Comparison of ENCODE assay signal across 22 cellular contexts in genomic region chr7:92268921-92269320, GRCh38. TPM values are rescaled to one million over a fixed set of nuclear protein-coding genes. Genes with fewer than 3 reads are reported as not detected.
A peak's percentile ranks its signal among the peaks of the same experiment; 100 is the strongest.
DNase-seq lines count a peak whose midpoint lies in the region; ATAC-seq, FAIRE-seq and TF ChIP-seq lines count a peak whose summit lies in the region.
"Had no signal": no experiment of that assay in that cellular context is flagged by ENCODE, and none has a peak within 500 bp of the region (broad histone marks: within the 10 kb centered on the region; RNA-seq: fewer than 3 reads in every experiment).

No MANE protein-coding gene starts in this region.

- BruUV-seq in HepG2 (replicated peaks; lab: Mats Ljungman, UMichigan): no TSS peak

- POLR2A ChIA-PET in HepG2 (lab: Yijun Ruan, JAX): no interaction called here

- H3K4me3 ChIP-seq in HepG2 (replicated peaks in 1 of 3; ENCODE audit: insufficient read depth in 1 of 3, low read depth in 2 of 3, low read length in 3 of 3) (no peak overlapping the region), right lobe of liver (no peak overlapping the region), bronchial epithelial cell (ENCODE audit: low read depth, low read length) (no peak overlapping the region), epithelial cell of esophagus (ENCODE audit: low read length) (no peak overlapping the region), fibroblast of pulmonary artery (replicated peaks; ENCODE audit: low read depth, low read length) (no peak overlapping the region)
- H3K4me3 ChIP-seq: A549; BLaER1 treated with 17β-estradiol and CSF1 and Interleukin-3, amounts not matched to agents 10 nM and 100 nM had no signal

- H3K27ac ChIP-seq in HepG2 (ENCODE audit: extremely low read length, insufficient read depth, low read length) (no peak overlapping the region), right lobe of liver (no peak overlapping the region)
- H3K27ac ChIP-seq: 22Rv1; A549; BLaER1 treated with 17β-estradiol and CSF1 and Interleukin-3, amounts not matched to agents 10 nM and 100 nM; C4-2B had no signal

- peaks cover 22% of the 10 kb centered on the region for H3K79me2 ChIP-seq in HepG2 (ENCODE audit: insufficient read depth, low read length)

- no peaks in the 10 kb centered on the region for H4K20me1 ChIP-seq in HepG2 (ENCODE audit: insufficient read depth, low read length)

- CTCF ChIA-PET in HepG2 (lab: Yijun Ruan, JAX; ENCODE audit: low intra/inter-chr PET ratio, low total read pairs): no interaction called here

- H3K9ac ChIP-seq in HepG2 (ENCODE audit: insufficient read depth, low read depth, low read length): no peak overlapping the region
- H3K9ac ChIP-seq: BLaER1 treated with 17β-estradiol and CSF1 and Interleukin-3, amounts not matched to agents 10 nM and 100 nM had no signal

- DNase-seq in HepG2 (ENCODE audit: low spot score) (no peak), right lobe of liver (no peak), bronchial epithelial cell (ENCODE audit: low read depth) (peak; percentile 48), epithelial cell of esophagus (ENCODE audit: low read depth) (peak; percentile 36), fibroblast of pulmonary artery (ENCODE audit: low read depth) (peak; percentile 33), GM10266 (ENCODE audit: extremely low spot score) (no peak)
- no peak for DNase-seq in activated CD4-positive, alpha-beta T cell treated with anti-CD3 and anti-CD28 coated beads, Interleukin-2, amount 50 U/mL, for 48 hours
- no peak for DNase-seq in stimulated activated CD4-positive, alpha-beta T cell treated with anti-CD3 and anti-CD28 coated beads, Interleukin-15, amount 100 ng/mL, for 24 hours
- DNase-seq: AML-193; Caco-2; Calu3; CD4-positive, alpha-beta T cell; CD8-positive, alpha-beta T cell; DMS79 treated with DMSO at 0.1 percent for 48 hours had no signal

- TF ChIP-seq POLR2A in HepG2 (IDR thresholded peaks at IDR 0.05; ENCODE audit: insufficient read depth in 1 of 2, low read depth in 2 of 2, low read length in 2 of 2): no peak
- no peak for TF ChIP-seq POLR2A in right lobe of liver (IDR thresholded peaks at IDR 0.05)

- FAIRE-seq in HepG2 (lab: Jason Lieb, UNC): no peak
- FAIRE-seq in bronchial epithelial cell (lab: Jason Lieb, UNC): no peak
- FAIRE-seq: A549, D721Med, G401.6, GM12891, GM19239 had no signal

- H3K27me3 ChIP-seq in HepG2 (ENCODE audit: control insufficient read depth in 1 of 2, insufficient read depth in 2 of 2, low read length in 2 of 2) (no peaks in the 10 kb centered on the region), right lobe of liver (no peaks in the 10 kb centered on the region), bronchial epithelial cell (ENCODE audit: control insufficient read depth, insufficient read depth, low read length) (no peaks in the 10 kb centered on the region)
- H3K27me3 ChIP-seq: BLaER1 treated with 17β-estradiol and CSF1 and Interleukin-3, amounts not matched to agents 10 nM and 100 nM had no signal

- no peaks in the 10 kb centered on the region for H3K4me1 ChIP-seq in HepG2 (ENCODE audit: insufficient read depth, low read length)
- no peaks in the 10 kb centered on the region for H3K4me1 ChIP-seq in right lobe of liver
- H3K4me1 ChIP-seq: A549; BLaER1 treated with 17β-estradiol and CSF1 and Interleukin-3, amounts not matched to agents 10 nM and 100 nM; Caco-2 had no signal

- TF ChIP-seq CTCF in HepG2 (CRISPR knock-in tag; IDR thresholded peaks at IDR 0.05) (no peak), right lobe of liver (IDR thresholded peaks at IDR 0.05) (no peak), bronchial epithelial cell (IDR thresholded peaks at IDR 0.05; ENCODE audit: insufficient read depth, low read length, severe bottlenecking) (no peak), epithelial cell of esophagus (IDR thresholded peaks at IDR 0.05; ENCODE audit: insufficient read depth, low read depth, low read length, missing control alignments) (no peak), fibroblast of pulmonary artery (IDR thresholded peaks at IDR 0.05; ENCODE audit: low read length, missing control alignments) (no peak), GM10266 (IDR thresholded peaks at IDR 0.05; ENCODE audit: control insufficient read depth, insufficient read depth, low read depth, missing control alignments) (no peak)

- H2AFZ ChIP-seq in HepG2 (ENCODE audit: low read length): no peak overlapping the region

- no peak overlapping the region for H3K4me2 ChIP-seq in HepG2 (ENCODE audit: low read depth, low read length)
- H3K4me2 ChIP-seq: A549; BLaER1 treated with 17β-estradiol and CSF1 and Interleukin-3, amounts not matched to agents 10 nM and 100 nM had no signal

- H3K36me3 ChIP-seq in HepG2 (replicated peaks in 1 of 2; ENCODE audit: control insufficient read depth in 1 of 2, insufficient read depth in 2 of 2, low read length in 2 of 2) (no peaks in the 10 kb centered on the region), right lobe of liver (no peaks in the 10 kb centered on the region), bronchial epithelial cell (ENCODE audit: control insufficient read depth, insufficient read depth, low read length) (no peaks in the 10 kb centered on the region)

- TF ChIP-seq EP300 in HepG2 (IDR thresholded peaks at IDR 0.05; ENCODE audit: low read depth in 2 of 2, low read length in 2 of 2): no peak
- TF ChIP-seq EP300 in HepG2 (CRISPR knock-in tag; IDR thresholded peaks at IDR 0.05; ENCODE audit: borderline replicate concordance): no peak

- peaks cover under 1% of the 10 kb centered on the region; the same call in 1 of the 2 replicates for H3K9me3 ChIP-seq in HepG2 (ENCODE audit: low read length)
- H3K9me3 ChIP-seq in right lobe of liver: no peaks in the 10 kb centered on the region
- H3K9me3 ChIP-seq: Caco-2 had no signal

- intact Hi-C loops in HepG2 (cut with micrococcal nuclease; ENCODE audit: unreplicated experiment) (no loop called here), right lobe of liver (cut with DNase I) (no loop called here)

- no peak for TF ChIP-seq RAD21 in HepG2 (CRISPR knock-in tag; IDR thresholded peaks at IDR 0.05)

- ATAC-seq in HepG2 (no peak), right lobe of liver (no peak)
- ATAC-seq: A549; CD8-positive, alpha-beta T cell had no signal

- 97% methylated on average over 1 of the region's 1 CpG for WGBS in HepG2 (ENCODE audit: low lambda C conversion rate)
- WGBS in right lobe of liver (ENCODE audit: insufficient coverage, low coverage, low lambda C conversion rate, missing lambda C conversion rate): 85% methylated on average over 1 of the region's 1 CpG

- in situ Hi-C loops in HepG2 (cut with HindIII; ENCODE audit: extremely low pct_ligation_motif_present, low pct_unique_long_range_greater_than_20kb): no loop called here

RNA-seq across cellular contexts. Expression of gene ANKIB1, which starts 23.1 kb away (rescaled TPM):
- 26.6 and 29.6 TPM in 2 replicates for total RNA-seq in HepG2 (2016; rRNA removed; fragmentation: Illumina TruSeq; extraction: Trizol)
- total RNA-seq in HepG2 (2016; cell fraction: cytosol; rRNA removed; fragmentation: Illumina TruSeq; extraction: Trizol; ENCODE audit: low read depth): 130 and 133 TPM in 2 replicates
- total RNA-seq in HepG2 (2016; cell fraction: insoluble cytoplasmic fraction; rRNA removed; fragmentation: Illumina TruSeq; extraction: Trizol): 28.0 and 29.0 TPM in 2 replicates
- total RNA-seq in HepG2 (2016; cell fraction: membrane; rRNA removed; fragmentation: Illumina TruSeq; extraction: Trizol): 50.5 and 64.6 TPM in 2 replicates
- total RNA-seq in HepG2 (2016; cell fraction: nucleus; rRNA removed; fragmentation: Illumina TruSeq; extraction: Trizol): 30.0 and 30.8 TPM in 2 replicates
- 24.8 and 28.7 TPM in 2 replicates for polyA plus RNA-seq in HepG2 (2011; rRNA removed)
- 11.0 and 16.4 TPM in 2 replicates for polyA plus RNA-seq in HepG2 (2011; cell fraction: cytosol; rRNA removed)
- polyA plus RNA-seq in HepG2 (2011; cell fraction: nucleus; rRNA removed): 33.1 and 34.3 TPM in 2 replicates
- 14.4 and 16.4 TPM in 2 replicates for polyA plus RNA-seq in HepG2 (2012)
- polyA plus RNA-seq in HepG2 (2016; cell fraction: cytosol; fragmentation: Illumina TruSeq; extraction: Trizol; ENCODE audit: low read depth): 0.88 and 1.3 TPM in 2 replicates
- polyA plus RNA-seq in HepG2 (2016; cell fraction: insoluble cytoplasmic fraction; fragmentation: Illumina TruSeq; extraction: Trizol; ENCODE audit: low read depth): 17.6 and 18.3 TPM in 2 replicates
- 5.8 and 6.9 TPM in 2 replicates for polyA plus RNA-seq in HepG2 (2016; cell fraction: membrane; fragmentation: Illumina TruSeq; extraction: Trizol; ENCODE audit: low read depth)
- 35.0 and 37.6 TPM in 2 replicates for polyA plus RNA-seq in HepG2 (2016; cell fraction: nucleus; fragmentation: Illumina TruSeq; extraction: Trizol; ENCODE audit: insufficient read depth, low read depth)
- polyA minus RNA-seq in HepG2 (2011; rRNA and poly(A)+ RNA removed; ENCODE audit: low replicate concordance): 31.3 and 58.8 TPM in 2 replicates
- 24.5 and 30.5 TPM in 2 replicates for polyA minus RNA-seq in HepG2 (2011; cell fraction: cytosol; rRNA and poly(A)+ RNA removed)
- 62.4 and 73.8 TPM in 2 replicates for polyA minus RNA-seq in HepG2 (2011; cell fraction: nucleus; rRNA and poly(A)+ RNA removed)
- total RNA-seq in right lobe of liver: 10 to 100 TPM in 5 of 6 experiments, 1 to 10 TPM in 1; 9.3 to 20.8 (median 15.0) TPM
- 42.1 and 42.6 TPM in 2 replicates for total RNA-seq in bronchial epithelial cell

RNA-seq across cellular contexts. Expression of gene KRIT1, which starts 23.2 kb away (rescaled TPM):
- total RNA-seq in HepG2 (2016; rRNA removed; fragmentation: Illumina TruSeq; extraction: Trizol) (29.4 and 31.2 TPM in 2 replicates), right lobe of liver (10 to 100 TPM; 15.9 to 32.3 (median 22.6) TPM), bronchial epithelial cell (26.9 and 35.5 TPM in 2 replicates)
- total RNA-seq in HepG2 (2016; cell fraction: cytosol; rRNA removed; fragmentation: Illumina TruSeq; extraction: Trizol; ENCODE audit: low read depth): 9.3 and 10.7 TPM in 2 replicates
- 32.5 and 32.9 TPM in 2 replicates for total RNA-seq in HepG2 (2016; cell fraction: insoluble cytoplasmic fraction; rRNA removed; fragmentation: Illumina TruSeq; extraction: Trizol)
- total RNA-seq in HepG2 (2016; cell fraction: membrane; rRNA removed; fragmentation: Illumina TruSeq; extraction: Trizol): 16.8 and 17.7 TPM in 2 replicates
- 34.8 and 48.4 TPM in 2 replicates for total RNA-seq in HepG2 (2016; cell fraction: nucleus; rRNA removed; fragmentation: Illumina TruSeq; extraction: Trizol)
- polyA plus RNA-seq in HepG2 (2011; rRNA removed): 23.4 and 37.7 TPM in 2 replicates
- polyA plus RNA-seq in HepG2 (2011; cell fraction: cytosol; rRNA removed): 9.9 and 15.5 TPM in 2 replicates
- polyA plus RNA-seq in HepG2 (2011; cell fraction: nucleus; rRNA removed): 33.6 and 34.0 TPM in 2 replicates
- 14.7 and 18.8 TPM in 2 replicates for polyA plus RNA-seq in HepG2 (2012)
- 1.3 TPM in 2 replicates for polyA plus RNA-seq in HepG2 (2016; cell fraction: cytosol; fragmentation: Illumina TruSeq; extraction: Trizol; ENCODE audit: low read depth)
- polyA plus RNA-seq in HepG2 (2016; cell fraction: insoluble cytoplasmic fraction; fragmentation: Illumina TruSeq; extraction: Trizol; ENCODE audit: low read depth): 22.8 and 25.0 TPM in 2 replicates
- polyA plus RNA-seq in HepG2 (2016; cell fraction: membrane; fragmentation: Illumina TruSeq; extraction: Trizol; ENCODE audit: low read depth): 5.0 and 5.4 TPM in 2 replicates
- polyA plus RNA-seq in HepG2 (2016; cell fraction: nucleus; fragmentation: Illumina TruSeq; extraction: Trizol; ENCODE audit: insufficient read depth, low read depth): 45.3 and 51.0 TPM in 2 replicates
- 63.6 and 109 TPM in 2 replicates for polyA minus RNA-seq in HepG2 (2011; rRNA and poly(A)+ RNA removed; ENCODE audit: low replicate concordance)
- 9.4 and 13.5 TPM in 2 replicates for polyA minus RNA-seq in HepG2 (2011; cell fraction: cytosol; rRNA and poly(A)+ RNA removed)
- 99.1 and 114 TPM in 2 replicates for polyA minus RNA-seq in HepG2 (2011; cell fraction: nucleus; rRNA and poly(A)+ RNA removed)

Comparison
In these comparisons a context has a peak if more than half of its experiments do, and no peak if none do; other contexts are left out.
1. DNase-seq: peak in bronchial epithelial cell (single experiment), epithelial cell of esophagus (single experiment) and fibroblast of pulmonary artery (single experiment); none in HepG2 (single experiment), right lobe of liver (0 of 3), activated CD4-positive, alpha-beta T cell treated with anti-CD3 and anti-CD28 coated beads, Interleukin-2, amount 50 U/mL, for 48 hours (0 of 2), GM10266 (single experiment) and stimulated activated CD4-positive, alpha-beta T cell treated with anti-CD3 and anti-CD28 coated beads, Interleukin-15, amount 100 ng/mL, for 24 hours (single experiment).